Comparison of ENCODE assay signal across 10 cellular contexts in the genomic region with DNA sequence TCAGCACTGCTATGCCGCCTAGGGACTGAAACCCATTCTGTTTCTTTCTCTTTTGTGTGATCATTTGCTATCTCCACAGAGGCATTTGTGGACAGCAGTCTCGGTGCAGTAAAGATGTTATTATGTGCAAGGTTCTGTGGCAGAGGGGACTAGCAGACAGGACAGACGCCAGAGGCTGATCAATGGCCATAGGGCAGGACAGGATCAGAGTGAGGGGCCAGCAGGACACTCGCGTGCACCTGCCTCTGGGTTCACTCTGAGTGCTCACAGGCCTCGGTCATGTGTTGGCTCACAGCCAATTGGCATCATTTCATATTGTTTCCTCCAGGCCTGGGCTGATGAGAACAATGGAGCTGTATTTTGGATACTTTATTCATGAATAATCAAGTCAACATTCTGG.
A peak's percentile ranks its signal among the peaks of the same experiment; 100 is the strongest.
DNase-seq lines count a peak whose midpoint lies in the region; ATAC-seq, FAIRE-seq and TF ChIP-seq lines count a peak whose summit lies in the region.
"Had no signal": no experiment of that assay in that cellular context is flagged by ENCODE, and none has a peak within 500 bp of the region (broad histone marks: within the 10 kb centered on the region; RNA-seq: fewer than 3 reads in every experiment).

No MANE protein-coding gene starts in this region.

- ATAC-seq in pancreas (peak; percentile 48 to 72 (median 62)), HG03521 (IDR thresholded peaks at IDR 0.05; ENCODE audit: unreplicated experiment) (no peak)
- no peak for ATAC-seq in CD8-positive, alpha-beta T cell
- ATAC-seq: psoas muscle had no signal

- no peak for FAIRE-seq in pancreas (lab: Jason Lieb, UNC)

- H3K4me1 ChIP-seq in endodermal cell (ENCODE audit: control insufficient read depth, insufficient read depth, low read length) (no peaks in the 10 kb centered on the region), pancreas (no peaks in the 10 kb centered on the region)
- H3K4me1 ChIP-seq in CD8-positive, alpha-beta T cell (ENCODE audit: insufficient read depth, low read length) = no peaks in the 10 kb centered on the region
- H3K4me1 ChIP-seq: psoas muscle had no signal

- no peak overlapping the region for H3K4me3 Mint-ChIP-seq in endodermal cell
- H3K4me3 Mint-ChIP-seq in CD8-positive, alpha-beta T cell = no peak overlapping the region

- H3K9me3 ChIP-seq in endodermal cell (ENCODE audit: control insufficient read depth, low read length) (no peaks in the 10 kb centered on the region), pancreas (no peaks in the 10 kb centered on the region)
- H3K9me3 ChIP-seq in CD8-positive, alpha-beta T cell (ENCODE audit: low read length) = no peaks in the 10 kb centered on the region
- H3K9me3 ChIP-seq: psoas muscle had no signal

- no peaks in the 10 kb centered on the region for H3K9me3 Mint-ChIP-seq in endodermal cell
- peaks cover 2% of the 10 kb centered on the region for H3K9me3 Mint-ChIP-seq in CD8-positive, alpha-beta T cell

- H3K27me3 ChIP-seq in endodermal cell (ENCODE audit: control insufficient read depth, insufficient read depth, low read length, poor library complexity, severe bottlenecking) (no peaks in the 10 kb centered on the region), pancreas (no peaks in the 10 kb centered on the region)
- H3K27me3 ChIP-seq in CD8-positive, alpha-beta T cell (ENCODE audit: insufficient read depth, low read length) = no peaks in the 10 kb centered on the region

- TF ChIP-seq CTCF in endodermal cell (conservative IDR thresholded peaks at IDR 0.05) (no peak), pancreas (IDR thresholded peaks at IDR 0.05) (no peak)
- TF ChIP-seq CTCF in CD8-positive, alpha-beta T cell (IDR thresholded peaks at IDR 0.05) = no peak

- H3K4me3 ChIP-seq in endodermal cell (ENCODE audit: low read length) (no peak overlapping the region), pancreas (no peak overlapping the region)
- H3K4me3 ChIP-seq in CD8-positive, alpha-beta T cell (ENCODE audit: low read depth, low read length) = no peak overlapping the region
- H3K4me3 ChIP-seq: psoas muscle had no signal

- CTCF ChIA-PET in HEK293T (lab: Yijun Ruan, JAX) = no interaction called here
- CTCF ChIA-PET in CD8-positive, alpha-beta T cell (lab: Charles Lee) = no interaction called here

- POLR2A ChIA-PET in HEK293T (lab: Yijun Ruan, JAX) = no interaction called here
- POLR2A ChIA-PET in CD8-positive, alpha-beta T cell (lab: Charles Lee) = no interaction called here

- no peak overlapping the region for H3K9ac ChIP-seq in endodermal cell (ENCODE audit: extremely low read depth, low read length, poor library complexity, severe bottlenecking)

- DNase-seq in HT1080 (ENCODE audit: low read depth) = peak; percentile 17
- DNase-seq in NCI-H510A (lab: John Stamatoyannopoulos, UW) = peak; percentile 70
- no peak for DNase-seq in endodermal cell
- peak in 4 of 6 donors; percentile 17 to 48 (median 24) for DNase-seq in pancreas
- DNase-seq in GOT3 (lab: John Stamatoyannopoulos, UW) = no peak
- DNase-seq in HEK293T (ENCODE audit: extremely low spot score) = no peak
- DNase-seq in CD8-positive, alpha-beta T cell = no peak
- DNase-seq: activated CD4-positive, CD25-positive, alpha-beta regulatory T cell; psoas muscle had no signal

- H3K36me3 Mint-ChIP-seq in endodermal cell (ENCODE audit: low read depth) = no peaks in the 10 kb centered on the region
- no peaks in the 10 kb centered on the region for H3K36me3 Mint-ChIP-seq in CD8-positive, alpha-beta T cell

- no peaks in the 10 kb centered on the region for H3K4me1 Mint-ChIP-seq in endodermal cell
- H3K4me1 Mint-ChIP-seq in CD8-positive, alpha-beta T cell (ENCODE audit: low read depth) = no peaks in the 10 kb centered on the region

- H3K36me3 ChIP-seq in endodermal cell (ENCODE audit: control insufficient read depth, insufficient read depth, low read length) = no peaks in the 10 kb centered on the region
- no peaks in the 10 kb centered on the region for H3K36me3 ChIP-seq in pancreas
- no peaks in the 10 kb centered on the region for H3K36me3 ChIP-seq in CD8-positive, alpha-beta T cell (ENCODE audit: insufficient read depth, low read length)

- no peaks in the 10 kb centered on the region for H3K27me3 Mint-ChIP-seq in endodermal cell (ENCODE audit: insufficient read depth)
- peaks cover 6% of the 10 kb centered on the region for H3K27me3 Mint-ChIP-seq in CD8-positive, alpha-beta T cell (ENCODE audit: low read depth)

- intact Hi-C loops in pancreas (cut with DNase I) = no loop called here
- intact Hi-C loops in CD8-positive, alpha-beta T cell (cut with DNase I, micrococcal nuclease) = no loop called here

- H3K27ac ChIP-seq in endodermal cell (ENCODE audit: low read depth, low read length) = peak overlapping the region; percentile 8
- no peak overlapping the region for H3K27ac ChIP-seq in pancreas
- H3K27ac ChIP-seq in CD8-positive, alpha-beta T cell (ENCODE audit: low read depth, low read length) = no peak overlapping the region
- H3K27ac ChIP-seq: psoas muscle had no signal

- 90 to 100% methylated on average over 1 to 6 of the region's 6 CpGs for WGBS in endodermal cell (ENCODE audit: insufficient coverage in 1 of 2, insufficient read length in 1 of 2), 2 experiments
- WGBS in pancreas, 2 donors = 31% methylated on average over 6 of the region's 6 CpGs

- no peak overlapping the region for H3K27ac Mint-ChIP-seq in endodermal cell
- H3K27ac Mint-ChIP-seq in CD8-positive, alpha-beta T cell = no peak overlapping the region

TF ChIP-seq in HEK293T, 16 proteins besides CTCF, POLR2A, EP300 and RAD21:
- TF ChIP-seq NFRKB (IDR thresholded peaks at IDR 0.05) = no peak
- no peak for TF ChIP-seq FOXA1 (IDR thresholded peaks at IDR 0.05)
- TF ChIP-seq TARDBP (IDR thresholded peaks at IDR 0.05) = no peak

Comparison
In these comparisons a context has a peak if more than half of its experiments do, and no peak if none do; other contexts are left out.
1. DNase-seq: peak in HT1080 (single experiment), NCI-H510A (single experiment) and pancreas (4 of 6); none in endodermal cell (single experiment), GOT3 (single experiment), HEK293T (single experiment) and CD8-positive, alpha-beta T cell (0 of 7).
2. ATAC-seq: peak in pancreas (4 of 4); none in HG03521 (single experiment) and CD8-positive, alpha-beta T cell (single experiment).